9 cellular contexts compared by ENCODE assay signal in genomic region chr17:45241315-45242011, GRCh38.
DNase-seq lines count a peak whose midpoint lies in the region; ATAC-seq lines count a peak whose summit lies in the region.
"Had no signal": no experiment of that assay in that cellular context is flagged by ENCODE, and none has a peak within 500 bp of the region (broad histone marks: within the 10 kb centered on the region; RNA-seq: fewer than 3 reads in every experiment).

No MANE protein-coding gene starts in this region.

- no peak for ATAC-seq in stimulated activated naive B cell treated with anti-CD40 and anti-IgM and Interleukin-4, amounts not matched to agents 10 μg/mL and 1 μg/mL and 100 μg/mL, for 72 hours (replicated peaks)
- ATAC-seq in HG02970 (IDR thresholded peaks at IDR 0.05; ENCODE audit: low FRiP score, unreplicated experiment): no peak

- H3K9me3 Mint-ChIP-seq in stimulated activated naive B cell treated with anti-CD40 and anti-IgM and Interleukin-4, amounts not matched to agents 10 μg/mL and 1 μg/mL and 100 μg/mL, for 72 hours: no peaks in the 10 kb centered on the region

- H3K4me3 Mint-ChIP-seq in stimulated activated naive B cell treated with anti-CD40 and anti-IgM and Interleukin-4, amounts not matched to agents 10 μg/mL and 1 μg/mL and 100 μg/mL, for 72 hours: peak overlapping the region in 1 of 2 donors; percentile 28

- peaks cover 4% of the 10 kb centered on the region for H3K9me3 ChIP-seq in iPS-18c (ENCODE audit: control insufficient read depth, insufficient read depth, low read length)
- H3K9me3 ChIP-seq: adrenal gland had no signal

- peak overlapping the region; percentile 65 for H3K4me3 ChIP-seq in iPS-18c (ENCODE audit: insufficient read depth, low read depth, low read length)
- H3K4me3 ChIP-seq: adrenal gland had no signal

- no peaks in the 10 kb centered on the region for H3K27me3 Mint-ChIP-seq in stimulated activated naive B cell treated with anti-CD40 and anti-IgM and Interleukin-4, amounts not matched to agents 10 μg/mL and 1 μg/mL and 100 μg/mL, for 72 hours

- H3K27ac Mint-ChIP-seq in stimulated activated naive B cell treated with anti-CD40 and anti-IgM and Interleukin-4, amounts not matched to agents 10 μg/mL and 1 μg/mL and 100 μg/mL, for 72 hours: peak overlapping the region; percentile 67

- H3K4me1 Mint-ChIP-seq in stimulated activated naive B cell treated with anti-CD40 and anti-IgM and Interleukin-4, amounts not matched to agents 10 μg/mL and 1 μg/mL and 100 μg/mL, for 72 hours: peaks cover 23 to 56% of the 10 kb centered on the region in 2 donors

- peaks cover 73 to 76% of the 10 kb centered on the region in 2 donors for H3K36me3 Mint-ChIP-seq in stimulated activated naive B cell treated with anti-CD40 and anti-IgM and Interleukin-4, amounts not matched to agents 10 μg/mL and 1 μg/mL and 100 μg/mL, for 72 hours

- peak; percentile 79 for DNase-seq in NCI-H146 (lab: John Stamatoyannopoulos, UW)
- DNase-seq in astrocyte of the hippocampus (ENCODE audit: low read depth, low spot score): peak; percentile 40
- DNase-seq in stimulated activated naive B cell treated with anti-CD40 and anti-IgM and Interleukin-4, amounts not matched to agents 10 μg/mL and 1 μg/mL and 100 μg/mL, for 72 hours: no peak
- DNase-seq in NOMO-1 treated with dmso at 0.1 percent for 144 hours (lab: John Stamatoyannopoulos, UW; ENCODE audit: unreplicated experiment): no peak
- DNase-seq in activated gamma-delta T cell (lab: John Stamatoyannopoulos, UW): no peak
- DNase-seq: stimulated activated naive CD4-positive, alpha-beta T cell had no signal

Comparison
In these comparisons a context has a peak if more than half of its experiments do, and no peak if none do; other contexts are left out.
1. DNase-seq: peak in NCI-H146 (single experiment) and astrocyte of the hippocampus (single experiment); none in stimulated activated naive B cell treated with anti-CD40 and anti-IgM and Interleukin-4, amounts not matched to agents 10 μg/mL and 1 μg/mL and 100 μg/mL, for 72 hours (single experiment), NOMO-1 treated with dmso at 0.1 percent for 144 hours (single experiment) and activated gamma-delta T cell (single experiment).